In genomic region chr15:82540055-82540983, GRCh38 we compare ENCODE assay signal across 1 cellular context.
TF ChIP-seq lines count a peak whose summit lies in the region.

Gene RPS17 (minus strand): TSS chr15:82540457. CDS start chr15:82540428, 29 bp downstream.

TF ChIP-seq in HEK293, 187 proteins besides CTCF, POLR2A, EP300 and RAD21 (continued from another document and continues in another):
- TF ChIP-seq KLF8 (tag by site-specific recombination; IDR thresholded peaks at IDR 0.05) = peak; percentile 100
- peak; percentile 92; the same call in 1 of the 2 replicates for TF ChIP-seq ZNF324 (tag by site-specific recombination; IDR thresholded peaks at IDR 0.05)
- no peak for TF ChIP-seq FEZF1 (tag by site-specific recombination; IDR thresholded peaks at IDR 0.05)
- TF ChIP-seq ZBTB7A (tag by site-specific recombination; IDR thresholded peaks at IDR 0.05; ENCODE audit: low read depth) = peak; percentile 94; the same call in 1 of the 2 replicates
- TF ChIP-seq PATZ1 (tag by site-specific recombination; IDR thresholded peaks at IDR 0.05) = peak; percentile 99
- 0 out of 2 replicates have a peak, but pooled peaks have one; percentile 26 for TF ChIP-seq ZNF223 (tag by site-specific recombination; IDR thresholded peaks at IDR 0.05)
- no peak for TF ChIP-seq ELK4 (IDR thresholded peaks at IDR 0.05; ENCODE audit: borderline replicate concordance, low read depth, low read length)
- no peak for TF ChIP-seq ZNF114 (tag by site-specific recombination; IDR thresholded peaks at IDR 0.05)
- no peak for TF ChIP-seq ZNF274 (IDR thresholded peaks at IDR 0.05; ENCODE audit: low read length)
- TF ChIP-seq ZNF274 (tag by site-specific recombination; IDR thresholded peaks at IDR 0.05; ENCODE audit: borderline replicate concordance) = no peak
- no peak for TF ChIP-seq ZNF211 (tag by site-specific recombination; IDR thresholded peaks at IDR 0.05; ENCODE audit: low read depth)
- TF ChIP-seq GFI1B (tag by site-specific recombination; IDR thresholded peaks at IDR 0.05) = peak; percentile 34; the same call in 1 of the 2 replicates
- no peak for TF ChIP-seq ZNF747 (tag by site-specific recombination; IDR thresholded peaks at IDR 0.05)
- peak; percentile 90; the same call in 1 of the 2 replicates for TF ChIP-seq HOXD13 (CRISPR knock-in tag; IDR thresholded peaks at IDR 0.05; ENCODE audit: borderline replicate concordance)
- TF ChIP-seq ZNF157 (tag by site-specific recombination; IDR thresholded peaks at IDR 0.05) = no peak; the same call in 1 of the 2 replicates
- TF ChIP-seq, protein P1, sequence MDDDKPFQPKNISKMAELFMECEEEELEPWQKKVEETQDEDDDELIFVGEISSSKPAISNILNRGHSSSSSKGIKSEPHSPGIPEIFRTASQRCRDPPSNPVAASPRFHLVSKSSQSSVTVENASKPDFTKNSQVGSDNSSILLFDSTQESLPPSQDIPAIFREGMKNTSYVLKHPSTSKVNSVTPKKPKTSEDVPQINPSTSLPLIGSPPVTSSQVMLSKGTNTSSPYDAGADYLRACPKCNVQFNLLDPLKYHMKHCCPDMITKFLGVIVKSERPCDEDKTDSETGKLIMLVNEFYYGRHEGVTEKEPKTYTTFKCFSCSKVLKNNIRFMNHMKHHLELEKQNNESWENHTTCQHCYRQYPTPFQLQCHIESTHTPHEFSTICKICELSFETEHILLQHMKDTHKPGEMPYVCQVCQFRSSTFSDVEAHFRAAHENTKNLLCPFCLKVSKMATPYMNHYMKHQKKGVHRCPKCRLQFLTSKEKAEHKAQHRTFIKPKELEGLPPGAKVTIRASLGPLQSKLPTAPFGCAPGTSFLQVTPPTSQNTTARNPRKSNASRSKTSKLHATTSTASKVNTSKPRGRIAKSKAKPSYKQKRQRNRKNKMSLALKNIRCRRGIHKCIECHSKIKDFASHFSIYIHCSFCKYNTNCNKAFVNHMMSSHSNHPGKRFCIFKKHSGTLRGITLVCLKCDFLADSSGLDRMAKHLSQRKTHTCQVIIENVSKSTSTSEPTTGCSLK (tag by site-specific recombination; IDR thresholded peaks at IDR 0.05) = no peak
- no peak for TF ChIP-seq BCL11B (tag by site-specific recombination; IDR thresholded peaks at IDR 0.05; ENCODE audit: low read depth)
- TF ChIP-seq ZNF629 (tag by site-specific recombination; IDR thresholded peaks at IDR 0.05) = peak; percentile 82
- TF ChIP-seq ATF2 (tag by site-specific recombination; IDR thresholded peaks at IDR 0.05; ENCODE audit: low read depth) = no peak
- TF ChIP-seq ZFP37 (tag by site-specific recombination; IDR thresholded peaks at IDR 0.05) = peak; percentile 95
- TF ChIP-seq INSM2 (tag by site-specific recombination; IDR thresholded peaks at IDR 0.05) = peak; percentile 66
- TF ChIP-seq KLF9 (tag by site-specific recombination; IDR thresholded peaks at IDR 0.05; ENCODE audit: low read depth) = peak; percentile 91
- TF ChIP-seq ZNF514 (tag by site-specific recombination; IDR thresholded peaks at IDR 0.05) = no peak
- peak; percentile 64 for TF ChIP-seq ZFP69B (tag by site-specific recombination; IDR thresholded peaks at IDR 0.05)
- peak; percentile 88 for TF ChIP-seq ZNF501 (tag by site-specific recombination; IDR thresholded peaks at IDR 0.05)
- peak; percentile 93 for TF ChIP-seq ZNF580 (tag by site-specific recombination; IDR thresholded peaks at IDR 0.05)
- TF ChIP-seq ZNF366 (tag by site-specific recombination; conservative IDR thresholded peaks at IDR 0.05) = 0 out of 2 replicates have a peak, but pooled peaks have one; percentile 52
- TF ChIP-seq ZNF837 (tag by site-specific recombination; IDR thresholded peaks at IDR 0.05) = no peak
- no peak; the same call in 1 of the 2 replicates for TF ChIP-seq ZNF558 (tag by site-specific recombination; IDR thresholded peaks at IDR 0.05)
- TF ChIP-seq ZNF518A (tag by site-specific recombination; conservative IDR thresholded peaks at IDR 0.05; ENCODE audit: low read depth) = peak; percentile 87
- no peak for TF ChIP-seq ZNF302 (tag by site-specific recombination; IDR thresholded peaks at IDR 0.05; ENCODE audit: low read depth)
- TF ChIP-seq ZNF112 (tag by site-specific recombination; IDR thresholded peaks at IDR 0.05) = no peak
- peak; percentile 26 for TF ChIP-seq ZNF843 (tag by site-specific recombination; IDR thresholded peaks at IDR 0.05)
- TF ChIP-seq HOXC10 (CRISPR knock-in tag; IDR thresholded peaks at IDR 0.05) = no peak
- peak; percentile 87 for TF ChIP-seq SP7 (tag by site-specific recombination; IDR thresholded peaks at IDR 0.05)
- TF ChIP-seq KLF10 (tag by site-specific recombination; IDR thresholded peaks at IDR 0.05) = peak; percentile 94
- no peak for TF ChIP-seq ZNF701 (tag by site-specific recombination; IDR thresholded peaks at IDR 0.05)
- TF ChIP-seq ZNF10 (tag by site-specific recombination; IDR thresholded peaks at IDR 0.05) = peak; percentile 63; the same call in 1 of the 2 replicates
- TF ChIP-seq, protein P2, sequence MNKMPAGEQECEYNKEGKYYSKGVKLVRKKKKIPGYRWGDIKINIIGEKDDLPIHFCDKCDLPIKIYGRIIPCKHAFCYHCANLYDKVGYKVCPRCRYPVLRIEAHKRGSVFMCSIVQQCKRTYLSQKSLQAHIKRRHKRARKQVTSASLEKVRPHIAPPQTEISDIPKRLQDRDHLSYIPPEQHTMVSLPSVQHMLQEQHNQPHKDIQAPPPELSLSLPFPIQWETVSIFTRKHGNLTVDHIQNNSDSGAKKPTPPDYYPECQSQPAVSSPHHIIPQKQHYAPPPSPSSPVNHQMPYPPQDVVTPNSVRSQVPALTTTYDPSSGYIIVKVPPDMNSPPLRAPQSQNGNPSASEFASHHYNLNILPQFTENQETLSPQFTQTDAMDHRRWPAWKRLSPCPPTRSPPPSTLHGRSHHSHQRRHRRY (tag by site-specific recombination; IDR thresholded peaks at IDR 0.05) = no peak
- TF ChIP-seq ZNF600 (tag by site-specific recombination; IDR thresholded peaks at IDR 0.05) = no peak
- TF ChIP-seq ZSCAN23 (tag by site-specific recombination; IDR thresholded peaks at IDR 0.05) = peak; percentile 66
- no peak for TF ChIP-seq BCL11A (tag by site-specific recombination; IDR thresholded peaks at IDR 0.05; ENCODE audit: low read depth)
- 0 out of 2 replicates have a peak, but pooled peaks have one; percentile 30 for TF ChIP-seq ZBTB44 (tag by site-specific recombination; IDR thresholded peaks at IDR 0.05)
- TF ChIP-seq ZNF521 (tag by site-specific recombination; IDR thresholded peaks at IDR 0.05) = no peak
- TF ChIP-seq ZFHX2 (tag by site-specific recombination; conservative IDR thresholded peaks at IDR 0.05) = peak; percentile 79
- TF ChIP-seq ZNF433 (tag by site-specific recombination; IDR thresholded peaks at IDR 0.05; ENCODE audit: low read depth) = no peak
- TF ChIP-seq PRDM6 (tag by site-specific recombination; IDR thresholded peaks at IDR 0.05) = 0 out of 2 replicates have a peak, but pooled peaks have one; percentile 26
